Comparison of ENCODE assay signal across 14 cellular contexts in genomic region chr16:50395763-50396710, GRCh38. TPM values are rescaled to one million over a fixed set of nuclear protein-coding genes. Genes with fewer than 3 reads are reported as not detected.
A peak's percentile ranks its signal among the peaks of the same experiment; 100 is the strongest.
DNase-seq lines count a peak whose midpoint lies in the region; ATAC-seq and TF ChIP-seq lines count a peak whose summit lies in the region.
"Had no signal": no experiment of that assay in that cellular context is flagged by ENCODE, and none has a peak within 500 bp of the region (broad histone marks: within the 10 kb centered on the region; RNA-seq: fewer than 3 reads in every experiment).

No MANE protein-coding gene starts in this region.

- H3K27ac Mint-ChIP-seq in activated CD8-positive, alpha-beta T cell treated with anti-CD3 and anti-CD28 coated beads for 36 hours = no peak overlapping the region
- H3K27ac Mint-ChIP-seq in mesothelial cell of epicardium (peak overlapping the region; percentile 57), Caco-2 (ENCODE audit: unreplicated experiment) (no peak overlapping the region)
- H3K27ac Mint-ChIP-seq: progenitor cell of endocrine pancreas had no signal

- no peaks in the 10 kb centered on the region for H3K9me3 Mint-ChIP-seq in activated CD8-positive, alpha-beta T cell treated with anti-CD3 and anti-CD28 coated beads for 36 hours
- H3K9me3 Mint-ChIP-seq in mesothelial cell of epicardium = no peaks in the 10 kb centered on the region
- H3K9me3 Mint-ChIP-seq in Caco-2 (ENCODE audit: unreplicated experiment) = no peaks in the 10 kb centered on the region

- H3K79me2 ChIP-seq in SK-N-SH (ENCODE audit: insufficient read depth) = no peaks in the 10 kb centered on the region

- no peaks in the 10 kb centered on the region for H3K9me2 ChIP-seq in SK-N-SH

- no peaks in the 10 kb centered on the region for H4K20me1 ChIP-seq in SK-N-SH (ENCODE audit: insufficient read depth)

- H3K4me1 ChIP-seq in SK-N-SH (ENCODE audit: control insufficient read depth in 1 of 2, insufficient read depth in 2 of 2, low read depth in 1 of 2, low read length in 1 of 2) (peaks cover 0 to 26% of the 10 kb centered on the region in 2 experiments; a peak in 1 of 4 replicates), Caco-2 (no peaks in the 10 kb centered on the region)
- H3K4me1 ChIP-seq: gastroesophageal sphincter, left ventricle myocardium inferior, thyroid gland had no signal

- no peak for TF ChIP-seq RAD21 in SK-N-SH (IDR thresholded peaks at IDR 0.05; ENCODE audit: low read length)

- no peak overlapping the region for H2AFZ ChIP-seq in SK-N-SH (ENCODE audit: low read depth)

- WGBS in SK-N-SH (ENCODE audit: low lambda C conversion rate) = 75% methylated on average over 10 of the region's 10 CpGs

- H3K27me3 ChIP-seq in SK-N-SH (ENCODE audit: insufficient read depth) (no peaks in the 10 kb centered on the region), Caco-2 (replicated peaks; ENCODE audit: control insufficient read depth, insufficient read depth, low read length) (no peaks in the 10 kb centered on the region)
- H3K27me3 ChIP-seq: gastroesophageal sphincter, thyroid gland had no signal

- no peak for TF ChIP-seq CTCF in SK-N-SH (IDR thresholded peaks at IDR 0.05)
- no peak for TF ChIP-seq CTCF in activated CD8-positive, alpha-beta T cell treated with anti-CD3 and anti-CD28 coated beads for 36 hours (IDR thresholded peaks at IDR 0.05)
- TF ChIP-seq CTCF in mesothelial cell of epicardium (IDR thresholded peaks at IDR 0.05; ENCODE audit: unreplicated experiment) = no peak
- TF ChIP-seq CTCF in Caco-2 (IDR thresholded peaks at IDR 0.05; ENCODE audit: insufficient read depth in 1 of 2, low read depth in 1 of 2, low read length in 1 of 2, severe bottlenecking in 1 of 2, unreplicated experiment in 1 of 2) = no peak

- DNase-seq in SK-N-SH (no peak), mesothelial cell of epicardium (ENCODE audit: low spot score in 2 of 2, unreplicated experiment in 2 of 2) (no peak), Caco-2 (no peak), dermis blood vessel endothelial cell (no peak)
- DNase-seq in activated CD8-positive, alpha-beta T cell treated with anti-CD3 and anti-CD28 coated beads for 36 hours = peak; percentile 11
- DNase-seq: cerebellar nuclear complex, left ventricle myocardium inferior, NCI-H446, thyroid gland had no signal

- TF ChIP-seq EP300 in SK-N-SH (IDR thresholded peaks at IDR 0.05; ENCODE audit: borderline replicate concordance in 1 of 2, low read depth in 1 of 2, low read length in 1 of 2) = no peak; a peak in 1 of 4 replicates

- peaks cover 9% of the 10 kb centered on the region for H3K4me1 Mint-ChIP-seq in activated CD8-positive, alpha-beta T cell treated with anti-CD3 and anti-CD28 coated beads for 36 hours (ENCODE audit: low read depth)
- H3K4me1 Mint-ChIP-seq in mesothelial cell of epicardium (peaks cover 49% of the 10 kb centered on the region), Caco-2 (ENCODE audit: low read depth, unreplicated experiment) (no peaks in the 10 kb centered on the region)

- H3K9ac ChIP-seq in SK-N-SH = no peak overlapping the region

- no peak overlapping the region for H3K4me3 ChIP-seq in SK-N-SH (ENCODE audit: low read depth in 2 of 2, low read length in 1 of 2)
- no peak overlapping the region for H3K4me3 ChIP-seq in Caco-2 (ENCODE audit: low read depth, low read length)
- H3K4me3 ChIP-seq: gastroesophageal sphincter, left ventricle myocardium inferior, thyroid gland had no signal

- H3F3A ChIP-seq in SK-N-SH (replicated peaks; ENCODE audit: insufficient read depth) = no peaks in the 10 kb centered on the region

- H3K4me3 Mint-ChIP-seq in activated CD8-positive, alpha-beta T cell treated with anti-CD3 and anti-CD28 coated beads for 36 hours = no peak overlapping the region
- H3K4me3 Mint-ChIP-seq in mesothelial cell of epicardium (no peak overlapping the region), Caco-2 (ENCODE audit: unreplicated experiment) (no peak overlapping the region)

- ATAC-seq in SK-N-SH treated with all-trans-retinoic acid at 6 μM for 48 hours (no peak), HG03442 (IDR thresholded peaks at IDR 0.05; ENCODE audit: unreplicated experiment) (peak; percentile 84), GM18517 (IDR thresholded peaks at IDR 0.05; ENCODE audit: unreplicated experiment) (no peak)
- ATAC-seq in activated CD8-positive, alpha-beta T cell treated with anti-CD3 and anti-CD28 coated beads for 36 hours = peak; percentile 56
- ATAC-seq: gastroesophageal sphincter had no signal

- H3K27me3 Mint-ChIP-seq in activated CD8-positive, alpha-beta T cell treated with anti-CD3 and anti-CD28 coated beads for 36 hours = no peaks in the 10 kb centered on the region
- H3K27me3 Mint-ChIP-seq in mesothelial cell of epicardium (ENCODE audit: low read depth) (no peaks in the 10 kb centered on the region), Caco-2 (ENCODE audit: insufficient read depth, unreplicated experiment) (no peaks in the 10 kb centered on the region)

- H3K9me3 ChIP-seq in SK-N-SH (no peaks in the 10 kb centered on the region), Caco-2 (no peaks in the 10 kb centered on the region)
- H3K9me3 ChIP-seq: gastroesophageal sphincter, left ventricle myocardium inferior, thyroid gland had no signal

- no peaks in the 10 kb centered on the region for H3K36me3 ChIP-seq in SK-N-SH (replicated peaks in 1 of 2; ENCODE audit: control insufficient read depth in 1 of 2, insufficient read depth in 2 of 2, low read length in 1 of 2)
- H3K36me3 ChIP-seq in Caco-2 (ENCODE audit: control insufficient read depth, insufficient read depth, low read length) = no peaks in the 10 kb centered on the region
- H3K36me3 ChIP-seq: gastroesophageal sphincter, left ventricle myocardium inferior, thyroid gland had no signal

- no TSS peak for BruUV-seq in Caco-2 (replicated peaks; lab: Mats Ljungman, UMichigan)

- H3K4me2 ChIP-seq in SK-N-SH = no peak overlapping the region

- intact Hi-C loops in activated CD8-positive, alpha-beta T cell treated with anti-CD3 and anti-CD28 coated beads for 36 hours (cut with micrococcal nuclease) = no loop called here
- intact Hi-C loops in Caco-2 (cut with micrococcal nuclease; ENCODE audit: unreplicated experiment) = no loop called here

- POLR2A ChIA-PET in SK-N-SH (lab: Yijun Ruan, JAX) (no interaction called here), Caco-2 (lab: Charles Lee) (no interaction called here)
- POLR2A ChIA-PET in activated CD8-positive, alpha-beta T cell treated with anti-CD3 and anti-CD28 coated beads for 36 hours (lab: Charles Lee) = no interaction called here

- H3K27ac ChIP-seq in SK-N-SH (ENCODE audit: low read depth in 2 of 2, low read length in 1 of 2) = peak overlapping the region in 1 of 2 experiments; percentile 70; a peak in 2 of 4 replicates
- H3K27ac ChIP-seq: gastroesophageal sphincter, left ventricle myocardium inferior, thyroid gland had no signal

- no peaks in the 10 kb centered on the region for H3K36me3 Mint-ChIP-seq in activated CD8-positive, alpha-beta T cell treated with anti-CD3 and anti-CD28 coated beads for 36 hours (ENCODE audit: low read depth)
- H3K36me3 Mint-ChIP-seq in mesothelial cell of epicardium (no peaks in the 10 kb centered on the region), Caco-2 (ENCODE audit: insufficient read depth, unreplicated experiment) (no peaks in the 10 kb centered on the region)

- CTCF ChIA-PET in SK-N-SH (lab: Yijun Ruan, JAX) = interaction anchor here (0.7 to 1.3 kb wide), 2 partner anchors 24 to 269 kb away, joined by 3 to 6 read pairs; no protein-coding TSS in a partner anchor
- CTCF ChIA-PET in activated CD8-positive, alpha-beta T cell treated with anti-CD3 and anti-CD28 coated beads for 36 hours (lab: Charles Lee) = no interaction called here
- CTCF ChIA-PET in Caco-2 (lab: Charles Lee) = no interaction called here

TF ChIP-seq in SK-N-SH, 30 proteins besides CTCF, POLR2A, EP300 and RAD21:
- 0 out of 2 replicates have a peak, but pooled peaks have one; percentile 26 for TF ChIP-seq GATA2 (CRISPR knock-in tag; IDR thresholded peaks at IDR 0.05)
- no peak for TF ChIP-seq USF2 (IDR thresholded peaks at IDR 0.05; ENCODE audit: borderline replicate concordance, low read depth, low read length)

TF ChIP-seq in SK-N-SH treated with all-trans-retinoic acid at 6 μM for 48 hours, 23 proteins besides CTCF, POLR2A, EP300 and RAD21:
- TF ChIP-seq, protein P1, sequence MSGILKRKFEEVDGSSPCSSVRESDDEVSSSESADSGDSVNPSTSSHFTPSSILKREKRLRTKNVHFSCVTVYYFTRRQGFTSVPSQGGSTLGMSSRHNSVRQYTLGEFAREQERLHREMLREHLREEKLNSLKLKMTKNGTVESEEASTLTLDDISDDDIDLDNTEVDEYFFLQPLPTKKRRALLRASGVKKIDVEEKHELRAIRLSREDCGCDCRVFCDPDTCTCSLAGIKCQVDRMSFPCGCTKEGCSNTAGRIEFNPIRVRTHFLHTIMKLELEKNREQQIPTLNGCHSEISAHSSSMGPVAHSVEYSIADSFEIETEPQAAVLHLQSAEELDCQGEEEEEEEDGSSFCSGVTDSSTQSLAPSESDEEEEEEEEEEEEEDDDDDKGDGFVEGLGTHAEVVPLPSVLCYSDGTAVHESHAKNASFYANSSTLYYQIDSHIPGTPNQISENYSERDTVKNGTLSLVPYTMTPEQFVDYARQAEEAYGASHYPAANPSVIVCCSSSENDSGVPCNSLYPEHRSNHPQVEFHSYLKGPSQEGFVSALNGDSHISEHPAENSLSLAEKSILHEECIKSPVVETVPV (CRISPR knock-in tag; IDR thresholded peaks at IDR 0.05) = no peak
- TF ChIP-seq SNAI2 (CRISPR knock-in tag; IDR thresholded peaks at IDR 0.05) (no peak), ZC3H10 (CRISPR knock-in tag; IDR thresholded peaks at IDR 0.05) (no peak), GLIS3 (CRISPR knock-in tag; IDR thresholded peaks at IDR 0.05) (no peak)
TF ChIP-seq in SK-N-SH treated with all-trans-retinoic acid at 6 μM for 48 hours: peak in this region for 0.

RNA-seq across cellular contexts. Expression of gene BRD7, which starts 27.2 kb away (rescaled TPM):
- 31.6 and 32.9 TPM in 2 replicates for polyA plus RNA-seq in SK-N-SH (2012; rRNA removed)
- polyA plus RNA-seq in SK-N-SH (2012; cell fraction: cytosol; rRNA removed) = 44.3 and 56.8 TPM in 2 replicates
- polyA plus RNA-seq in SK-N-SH (2012; cell fraction: nucleus; rRNA removed) = 25.3 and 33.7 TPM in 2 replicates
- 10 to 100 TPM; 76.2 to 93.4 TPM for total RNA-seq in activated CD8-positive, alpha-beta T cell treated with anti-CD3 and anti-CD28 coated beads for 36 hours
- total RNA-seq in mesothelial cell of epicardium = 76.8 to 87.4 TPM (median 84.2 TPM) in 3 replicates
- total RNA-seq in Caco-2 (2022) = 147 and 170 TPM in 2 replicates
- 44.6 and 53.8 TPM in 2 replicates for total RNA-seq in dermis blood vessel endothelial cell

Comparison
In these comparisons a context has a peak if more than half of its experiments do, and no peak if none do; other contexts are left out.
1. ATAC-seq: peak in HG03442 (single experiment) and activated CD8-positive, alpha-beta T cell treated with anti-CD3 and anti-CD28 coated beads for 36 hours (single experiment); none in SK-N-SH treated with all-trans-retinoic acid at 6 μM for 48 hours (single experiment) and GM18517 (single experiment).